In genomic region chr17:78379134-78379497, GRCh38 we compare ENCODE assay signal across 1 cellular context.
A peak's percentile ranks its signal among the peaks of the same experiment; 100 is the strongest.
TF ChIP-seq lines count a peak whose summit lies in the region.

No MANE protein-coding gene starts in this region.

TF ChIP-seq in HepG2, 621 proteins besides CTCF, POLR2A, EP300 and RAD21 (continued from another document):
- TF ChIP-seq THAP7 (CRISPR knock-in tag; IDR thresholded peaks at IDR 0.05) (no peak), ELF1 (CRISPR knock-in tag; IDR thresholded peaks at IDR 0.05) (0 out of 2 replicates have a peak, but pooled peaks have one; percentile 13), ZNF431 (CRISPR knock-in tag; IDR thresholded peaks at IDR 0.05; ENCODE audit: borderline replicate concordance, low read depth) (no peak), ZMYM2 (CRISPR knock-in tag; IDR thresholded peaks at IDR 0.05) (no peak), ZNF142 (CRISPR knock-in tag; IDR thresholded peaks at IDR 0.05) (no peak), ASH2L (IDR thresholded peaks at IDR 0.05; ENCODE audit: insufficient read length, low read depth, low read length) (peak; percentile 8), KLF16 (CRISPR knock-in tag; IDR thresholded peaks at IDR 0.05) (no peak), HMG20A (CRISPR knock-in tag; IDR thresholded peaks at IDR 0.05; ENCODE audit: borderline replicate concordance) (peak; percentile 28; the same call in 1 of the 2 replicates), CEBPB (IDR thresholded peaks at IDR 0.05; ENCODE audit: borderline replicate concordance, low read depth, low read length) (peak; percentile 90), RBM39 (IDR thresholded peaks at IDR 0.05; ENCODE audit: low read depth, low read length, poor library complexity, severe bottlenecking) (no peak), REXO4 (CRISPR knock-in tag; IDR thresholded peaks at IDR 0.05; ENCODE audit: borderline replicate concordance) (no peak), ZNF326 (CRISPR knock-in tag; IDR thresholded peaks at IDR 0.05; ENCODE audit: borderline replicate concordance) (no peak), AKAP8 (CRISPR knock-in tag; IDR thresholded peaks at IDR 0.05) (0 out of 2 replicates have a peak, but pooled peaks have one; percentile 9), SMAD3 (CRISPR knock-in tag; IDR thresholded peaks at IDR 0.05) (no peak)
